Comparison of ENCODE assay signal across 29 cellular contexts in genomic region chr20:37969949-37970855, GRCh38.
DNase-seq lines count a peak whose midpoint lies in the region; ATAC-seq, FAIRE-seq and TF ChIP-seq lines count a peak whose summit lies in the region.
"Had no signal": no experiment of that assay in that cellular context is flagged by ENCODE, and none has a peak within 500 bp of the region (broad histone marks: within the 10 kb centered on the region; RNA-seq: fewer than 3 reads in every experiment).

No MANE protein-coding gene starts in this region.

- FAIRE-seq in K562 (lab: Jason Lieb, UNC): peak; percentile 42
- no peak for FAIRE-seq in urothelium cell line (lab: Jason Lieb, UNC)
- FAIRE-seq: endothelial cell of umbilical vein, GM19239, HepG2, islet of Langerhans had no signal

- ATAC-seq in K562 (peak; percentile 30; the same call in 1 of the 3 replicates), GM18498 (IDR thresholded peaks at IDR 0.05; ENCODE audit: unreplicated experiment) (no peak), HG03342 (IDR thresholded peaks at IDR 0.05; ENCODE audit: unreplicated experiment) (no peak)
- ATAC-seq: CD8-positive, alpha-beta T cell; HepG2 had no signal

- H2AFZ ChIP-seq in GM23248 (no peak overlapping the region), K562 (ENCODE audit: low read depth, low read length) (no peak overlapping the region)
- H2AFZ ChIP-seq: hepatocyte had no signal

- TF ChIP-seq POLR2A in K562 (conservative IDR thresholded peaks at IDR 0.05): no peak

- no peaks in the 10 kb centered on the region for H3K9me1 ChIP-seq in K562 (ENCODE audit: control insufficient read depth, insufficient read depth, low read length)

- H3K4me1 ChIP-seq in GM23248 (ENCODE audit: insufficient read depth) (peaks cover 9% of the 10 kb centered on the region; the same call in 1 of the 2 replicates), K562 (replicated peaks in 1 of 2; ENCODE audit: control insufficient read depth in 2 of 2, insufficient read depth in 2 of 2, low read length in 2 of 2) (peaks cover 6 to 11% of the 10 kb centered on the region in 2 experiments; a peak in 3 of 5 replicates), right atrium auricular region (no peaks in the 10 kb centered on the region)
- H3K4me1 ChIP-seq: spleen had no signal

- H3K4me3 ChIP-seq in GM23248: no peak overlapping the region
- H3K4me3 ChIP-seq in K562: no peak overlapping the region
- H3K4me3 ChIP-seq in right atrium auricular region: no peak overlapping the region
- H3K4me3 ChIP-seq: hepatocyte, spleen had no signal

- POLR2A ChIA-PET in K562 (lab: Yijun Ruan, JAX): interaction anchor here (0.6 to 0.7 kb wide), 2 partner anchors 421 to 451 kb away, joined by 3 to 4 read pairs; no protein-coding TSS in a partner anchor

- WGBS in GM23248 (ENCODE audit: low coverage in 1 of 2, low lambda C conversion rate in 2 of 2, missing lambda C conversion rate in 2 of 2), 2 experiments: 66 to 68% methylated on average over 7 of the region's 7 CpGs
- 24% methylated on average over 7 of the region's 7 CpGs for WGBS in K562 (ENCODE audit: insufficient coverage, low coverage, missing lambda C conversion rate)

- in situ Hi-C loops in GM23248 (cut with MboI): no loop called here
- in situ Hi-C loops in K562 (cut with MboI): no loop called here

- no peak for TF ChIP-seq EP300 in K562 (IDR thresholded peaks at IDR 0.05; ENCODE audit: low read length)

- H3K9me3 ChIP-seq in GM23248 (ENCODE audit: low read depth): no peaks in the 10 kb centered on the region
- no peaks in the 10 kb centered on the region for H3K9me3 ChIP-seq in K562 (replicated peaks; ENCODE audit: control insufficient read depth, insufficient read depth, low read depth, low read length)
- peaks cover 0 to 6% of the 10 kb centered on the region in 2 donors for H3K9me3 ChIP-seq in right atrium auricular region

- TF ChIP-seq CTCF in K562 (IDR thresholded peaks at IDR 0.05 in 2 of 3, conservative IDR thresholded peaks at IDR 0.05 in 1 of 3; ENCODE audit: insufficient read depth in 2 of 3, low read depth in 1 of 3, low read length in 3 of 3): no peak
- TF ChIP-seq CTCF in right atrium auricular region (IDR thresholded peaks at IDR 0.05): no peak

- H3K9ac ChIP-seq in GM23248 (no peak overlapping the region), K562 (ENCODE audit: insufficient read depth in 1 of 2, low read depth in 2 of 2, low read length in 2 of 2) (no peak overlapping the region)

- no peaks in the 10 kb centered on the region for H3K36me3 ChIP-seq in GM23248 (ENCODE audit: low read depth)
- H3K36me3 ChIP-seq in K562 (ENCODE audit: control insufficient read depth, insufficient read depth, low read length): no peaks in the 10 kb centered on the region
- H3K36me3 ChIP-seq in right atrium auricular region: no peaks in the 10 kb centered on the region
- H3K36me3 ChIP-seq: spleen had no signal

- CTCF ChIA-PET in K562 (lab: Yijun Ruan, JAX; ENCODE audit: low intra/inter-chr PET ratio): no interaction called here

- H3K9me2 ChIP-seq in GM23248 (ENCODE audit: insufficient read depth): no peaks in the 10 kb centered on the region

- intact Hi-C loops in K562 (cut with micrococcal nuclease): no loop called here

- H4K20me1 ChIP-seq in GM23248 (ENCODE audit: insufficient read depth) (no peaks in the 10 kb centered on the region), K562 (replicated peaks; ENCODE audit: control insufficient read depth, insufficient read depth, low read length) (no peaks in the 10 kb centered on the region)

- no peak overlapping the region for H3K27ac ChIP-seq in GM23248
- no peak overlapping the region for H3K27ac ChIP-seq in K562 (ENCODE audit: extremely low read depth, low read depth, low read length)
- H3K27ac ChIP-seq in right atrium auricular region: no peak overlapping the region
- H3K27ac ChIP-seq: hepatocyte, spleen had no signal

- no peaks in the 10 kb centered on the region for H3K79me2 ChIP-seq in GM23248 (ENCODE audit: insufficient read depth)
- no peaks in the 10 kb centered on the region for H3K79me2 ChIP-seq in K562 (ENCODE audit: control insufficient read depth, insufficient read depth, low read length)
- H3K79me2 ChIP-seq: hepatocyte had no signal

- H3K27me3 ChIP-seq in GM23248 (replicated peaks; ENCODE audit: insufficient read depth): no peaks in the 10 kb centered on the region; the same call in 1 of the 2 replicates
- H3K27me3 ChIP-seq in K562 (ENCODE audit: control insufficient read depth in 2 of 2, insufficient read depth in 2 of 2, low read length in 2 of 2): no peaks in the 10 kb centered on the region
- H3K27me3 ChIP-seq in right atrium auricular region: no peaks in the 10 kb centered on the region
- H3K27me3 ChIP-seq: hepatocyte, spleen had no signal

- H3K4me2 ChIP-seq in GM23248 (ENCODE audit: unreplicated experiment): no peak overlapping the region
- peak overlapping the region; percentile 3; the same call in 1 of the 2 replicates for H3K4me2 ChIP-seq in K562 (ENCODE audit: insufficient read depth, low read length)
- H3K4me2 ChIP-seq: hepatocyte had no signal

- H3F3A ChIP-seq in GM23248 (ENCODE audit: insufficient read depth): no peaks in the 10 kb centered on the region

- TF ChIP-seq RAD21 in K562 (CRISPR knock-in tag; conservative IDR thresholded peaks at IDR 0.05 in 1 of 2, IDR thresholded peaks at IDR 0.05 in 1 of 2): no peak

- no TSS peak for BruUV-seq in K562 (replicated peaks; lab: Mats Ljungman, UMichigan)

- peak; percentile 49 for DNase-seq in AG20443 (ENCODE audit: low spot score)
- DNase-seq in GM23248: peak; percentile 64
- peak in 1 of 4 experiments; percentile 45 for DNase-seq in K562 (ENCODE audit: extremely low read depth in 1 of 4, low spot score in 3 of 4)
- DNase-seq in right atrium auricular region (ENCODE audit: low spot score): peak; percentile 13
- no peak for DNase-seq in urothelium cell line (ENCODE audit: low spot score)
- DNase-seq in hippocampal formation (lab: John Stamatoyannopoulos, UW): no peak
- DNase-seq: activated CD4-positive, alpha-beta memory T cell treated with anti-CD3 and anti-CD28 coated beads, Interleukin-2, amount 10 ng/mL, durations not matched to agents 7 days and 5 days; activated CD4-positive, CD25-positive, alpha-beta regulatory T cell; activated naive CD4-positive, alpha-beta T cell treated with anti-CD3 and anti-CD28 coated beads, Interleukin-2, amount 50 U/mL, for 16 hours; central memory CD4-positive, alpha-beta T cell; dermis blood vessel endothelial cell; DMS79; foreskin melanocyte; NCI-H1417; NCI-H2171; NCI-H524 treated with DMSO at 0.1 percent for 48 hours; nucleus accumbens; RPMI8226; spleen; stimulated activated CD4-positive, alpha-beta T cell treated with anti-CD3 and anti-CD28 coated beads, Interleukin-4, amount 100 ng/mL, for 1 hour; stimulated activated naive CD4-positive, alpha-beta T cell had no signal

TF ChIP-seq in K562, 482 proteins besides CTCF, POLR2A, EP300 and RAD21:
- no peak for TF ChIP-seq SAP30 (IDR thresholded peaks at IDR 0.05; ENCODE audit: borderline replicate concordance, insufficient read depth, low read depth, low read length, poor library complexity, severe bottlenecking)
- TF ChIP-seq SMARCB1 (IDR thresholded peaks at IDR 0.05; ENCODE audit: insufficient read length, low read depth): no peak
- 0 out of 2 replicates have a peak, but pooled peaks have one; percentile 21 for TF ChIP-seq ARID1B (IDR thresholded peaks at IDR 0.05)
- TF ChIP-seq BMI1 (IDR thresholded peaks at IDR 0.05; ENCODE audit: low read length): no peak
- TF ChIP-seq, protein P1, sequence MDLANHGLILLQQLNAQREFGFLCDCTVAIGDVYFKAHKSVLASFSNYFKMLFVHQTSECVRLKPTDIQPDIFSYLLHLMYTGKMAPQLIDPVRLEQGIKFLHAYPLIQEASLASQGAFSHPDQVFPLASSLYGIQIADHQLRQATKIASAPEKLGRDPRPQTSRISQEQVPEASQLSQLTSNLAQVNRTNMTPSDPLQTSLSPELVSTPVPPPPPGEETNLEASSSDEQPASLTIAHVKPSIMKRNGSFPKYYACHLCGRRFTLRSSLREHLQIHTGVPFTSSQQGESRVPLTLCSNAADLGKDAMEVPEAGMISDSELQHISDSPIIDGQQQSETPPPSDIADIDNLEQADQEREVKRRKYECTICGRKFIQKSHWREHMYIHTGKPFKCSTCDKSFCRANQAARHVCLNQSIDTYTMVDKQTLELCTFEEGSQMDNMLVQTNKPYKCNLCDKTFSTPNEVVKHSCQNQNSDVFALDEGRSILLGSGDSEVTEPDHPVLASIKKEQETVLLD (IDR thresholded peaks at IDR 0.05): no peak
- no peak for TF ChIP-seq RNF219 (CRISPR knock-in tag; IDR thresholded peaks at IDR 0.05)
- no peak for TF ChIP-seq GTF2F1 (IDR thresholded peaks at IDR 0.05; ENCODE audit: low read depth, low read length)
- TF ChIP-seq NR2C1 (IDR thresholded peaks at IDR 0.05): no peak
- no peak for TF ChIP-seq NR2C1 (tag; IDR thresholded peaks at IDR 0.05)
- no peak for TF ChIP-seq POLR2B (IDR thresholded peaks at IDR 0.05; ENCODE audit: low read depth, partially characterized antibody)
- peak; percentile 24 for TF ChIP-seq CBFA2T2 (conservative IDR thresholded peaks at IDR 0.05)
- TF ChIP-seq ZFP1 (CRISPR knock-in tag; IDR thresholded peaks at IDR 0.05): no peak
- TF ChIP-seq NCOR1 (IDR thresholded peaks at IDR 0.05): peak; percentile 19; the same call in 1 of the 2 replicates
- peak; percentile 55 for TF ChIP-seq CBFA2T3 (IDR thresholded peaks at IDR 0.05)
- no peak for TF ChIP-seq ZKSCAN3 (CRISPR knock-in tag; IDR thresholded peaks at IDR 0.05)
- no peak for TF ChIP-seq MCM7 (IDR thresholded peaks at IDR 0.05)
- TF ChIP-seq ARNT (IDR thresholded peaks at IDR 0.05): no peak
- TF ChIP-seq TCF3 (CRISPR knock-in tag; IDR thresholded peaks at IDR 0.05): peak; percentile 26; the same call in 1 of the 2 replicates
- no peak for TF ChIP-seq ZNF76 (CRISPR knock-in tag; IDR thresholded peaks at IDR 0.05; ENCODE audit: borderline replicate concordance)
- TF ChIP-seq L3MBTL2 (IDR thresholded peaks at IDR 0.05): no peak

Comparison
In these comparisons a context has a peak if more than half of its experiments do, and no peak if none do; other contexts are left out.
1. DNase-seq: peak in AG20443 (single experiment), GM23248 (single experiment) and right atrium auricular region (single experiment); none in urothelium cell line (single experiment) and hippocampal formation (0 of 2).